ENCODE assay signal across 21 cellular contexts in genomic region chr1:230517326-230517725, GRCh38.
A peak's percentile ranks its signal among the peaks of the same experiment; 100 is the strongest.
DNase-seq lines count a peak whose midpoint lies in the region; ATAC-seq and TF ChIP-seq lines count a peak whose summit lies in the region.
"Had no signal": no experiment of that assay in that cellular context is flagged by ENCODE, and none has a peak within 500 bp of the region (broad histone marks: within the 10 kb centered on the region; RNA-seq: fewer than 3 reads in every experiment).

No MANE protein-coding gene starts in this region.

- no peaks in the 10 kb centered on the region for H3K36me3 ChIP-seq in SK-N-SH (replicated peaks in 1 of 2; ENCODE audit: control insufficient read depth in 1 of 2, insufficient read depth in 2 of 2, low read length in 1 of 2)
- H3K36me3 ChIP-seq in GM23248 (ENCODE audit: low read depth), result no peaks in the 10 kb centered on the region
- H3K36me3 ChIP-seq: MG63, SJCRH30 had no signal

- H3K9me2 ChIP-seq in SK-N-SH, result no peaks in the 10 kb centered on the region
- H3K9me2 ChIP-seq in GM23248 (ENCODE audit: insufficient read depth), result no peaks in the 10 kb centered on the region

- H3K4me3 ChIP-seq in SK-N-SH (ENCODE audit: low read depth in 2 of 2, low read length in 1 of 2) (no peak overlapping the region), GM23248 (no peak overlapping the region)
- H3K4me3 ChIP-seq: K562, MG63, SJCRH30 had no signal

- H3K36me3 Mint-ChIP-seq in activated naive CD4-positive, alpha-beta T cell treated with anti-CD3 and anti-CD28 coated beads, Interleukin-2, amount 50 U/mL, for 72 hours, result no peaks in the 10 kb centered on the region
- H3K36me3 Mint-ChIP-seq: CD14-positive monocyte had no signal

- peak; percentile 24 for DNase-seq in SK-N-SH
- DNase-seq in NCI-H2196 treated with DMSO at 0.1 percent for 48 hours (lab: John Stamatoyannopoulos, UW; ENCODE audit: unreplicated experiment), result peak; percentile 71
- no peak for DNase-seq in left cardiac atrium
- DNase-seq in activated naive CD4-positive, alpha-beta T cell treated with anti-CD3 and anti-CD28 coated beads, Interleukin-2, amount 50 U/mL, for 72 hours (ENCODE audit: low spot score in 2 of 2), result no peak
- DNase-seq in GM23248, result no peak
- DNase-seq: ACHN, GDM1, H7, MG63, NCI-H1048, NCI-H82 had no signal

- H3K4me1 ChIP-seq in SK-N-SH (ENCODE audit: control insufficient read depth in 1 of 2, insufficient read depth in 2 of 2, low read depth in 1 of 2, low read length in 1 of 2), result peaks cover 0 to 17% of the 10 kb centered on the region in 2 experiments; a peak in 1 of 4 replicates
- no peaks in the 10 kb centered on the region for H3K4me1 ChIP-seq in GM23248 (ENCODE audit: insufficient read depth)

- H3K4me2 ChIP-seq in SK-N-SH, result no peak overlapping the region
- H3K4me2 ChIP-seq in GM23248 (ENCODE audit: unreplicated experiment), result no peak overlapping the region

- in situ Hi-C loops in GM23248 (cut with MboI), result no loop called here

- POLR2A ChIA-PET in SK-N-SH (lab: Yijun Ruan, JAX), result no interaction called here

- CTCF ChIA-PET in SK-N-SH (lab: Yijun Ruan, JAX), result no interaction called here

- H3F3A ChIP-seq in SK-N-SH (replicated peaks; ENCODE audit: insufficient read depth) (no peaks in the 10 kb centered on the region), GM23248 (ENCODE audit: insufficient read depth) (no peaks in the 10 kb centered on the region)

- peaks cover 0 to 5% of the 10 kb centered on the region in 2 donors for H3K9me3 Mint-ChIP-seq in activated naive CD4-positive, alpha-beta T cell treated with anti-CD3 and anti-CD28 coated beads, Interleukin-2, amount 50 U/mL, for 72 hours

- TF ChIP-seq RAD21 in SK-N-SH (IDR thresholded peaks at IDR 0.05; ENCODE audit: low read length), result no peak

- H3K27me3 ChIP-seq in SK-N-SH (ENCODE audit: insufficient read depth) (no peaks in the 10 kb centered on the region), GM23248 (replicated peaks; ENCODE audit: insufficient read depth) (peaks cover 7% of the 10 kb centered on the region)
- H3K27me3 ChIP-seq: MG63, SJCRH30 had no signal

- no peak overlapping the region for H2AFZ ChIP-seq in SK-N-SH (ENCODE audit: low read depth)
- H2AFZ ChIP-seq in GM23248, result no peak overlapping the region

- H3K79me2 ChIP-seq in SK-N-SH (ENCODE audit: insufficient read depth) (no peaks in the 10 kb centered on the region), GM23248 (ENCODE audit: insufficient read depth) (no peaks in the 10 kb centered on the region)

- ATAC-seq in SK-N-SH treated with all-trans-retinoic acid at 6 μM for 48 hours (no peak), left cardiac atrium (peak; percentile 38 to 67), GM21619 (IDR thresholded peaks at IDR 0.05; ENCODE audit: unreplicated experiment) (no peak), HG03039 (IDR thresholded peaks at IDR 0.05; ENCODE audit: unreplicated experiment) (no peak)
- no peak for ATAC-seq in activated naive CD4-positive, alpha-beta T cell treated with anti-CD3 and anti-CD28 coated beads, Interleukin-2, amount 50 U/mL, for 72 hours
- ATAC-seq: HepG2, K562, Panc1 had no signal

- 19% methylated on average over 7 of the region's 7 CpGs for WGBS in SK-N-SH (ENCODE audit: low lambda C conversion rate)
- WGBS in GM23248 (ENCODE audit: low coverage in 1 of 2, low lambda C conversion rate in 2 of 2, missing lambda C conversion rate in 2 of 2), 2 experiments, result 43 to 46% methylated on average over 7 of the region's 7 CpGs

- no peak for TF ChIP-seq CTCF in SK-N-SH (IDR thresholded peaks at IDR 0.05)

- H3K9me3 ChIP-seq in SK-N-SH (no peaks in the 10 kb centered on the region; the same call in 1 of the 2 replicates), GM23248 (ENCODE audit: low read depth) (no peaks in the 10 kb centered on the region)
- H3K9me3 ChIP-seq: MG63 had no signal

- no peak overlapping the region for H3K27ac Mint-ChIP-seq in activated naive CD4-positive, alpha-beta T cell treated with anti-CD3 and anti-CD28 coated beads, Interleukin-2, amount 50 U/mL, for 72 hours

- H3K27ac ChIP-seq in SK-N-SH (ENCODE audit: low read depth in 2 of 2, low read length in 1 of 2) (peak overlapping the region in 1 of 2 experiments; percentile 70; a peak in 2 of 4 replicates), GM23248 (no peak overlapping the region)
- H3K27ac ChIP-seq: 22Rv1, HL-60, SJCRH30 had no signal

- intact Hi-C loops in left cardiac atrium (cut with DNase I), result no loop called here

- H4K20me1 ChIP-seq in SK-N-SH (ENCODE audit: insufficient read depth) (no peaks in the 10 kb centered on the region), GM23248 (ENCODE audit: insufficient read depth) (no peaks in the 10 kb centered on the region)

- H3K9ac ChIP-seq in SK-N-SH (no peak overlapping the region), GM23248 (no peak overlapping the region)

- TF ChIP-seq EP300 in SK-N-SH (IDR thresholded peaks at IDR 0.05; ENCODE audit: borderline replicate concordance in 1 of 2, low read depth in 1 of 2, low read length in 1 of 2), result no peak

TF ChIP-seq in SK-N-SH, 30 proteins besides CTCF, POLR2A, EP300 and RAD21:
- TF ChIP-seq TCF12 (IDR thresholded peaks at IDR 0.05) (no peak), NFIC (IDR thresholded peaks at IDR 0.05; ENCODE audit: borderline replicate concordance) (no peak), JUND (IDR thresholded peaks at IDR 0.05) (no peak), RCOR1 (IDR thresholded peaks at IDR 0.05; ENCODE audit: low read length) (no peak), POLR2AphosphoS5 (IDR thresholded peaks at IDR 0.05; ENCODE audit: low read depth, low read length) (no peak), RXRA (IDR thresholded peaks at IDR 0.05; ENCODE audit: borderline replicate concordance, low read depth) (no peak), MXI1 (IDR thresholded peaks at IDR 0.05; ENCODE audit: low read depth, low read length) (no peak)
TF ChIP-seq in SK-N-SH: peak in this region for 0.

TF ChIP-seq in SK-N-SH treated with all-trans-retinoic acid at 6 μM for 48 hours, 23 proteins besides CTCF, POLR2A, EP300 and RAD21:
- TF ChIP-seq ZNF565 (CRISPR knock-in tag; conservative IDR thresholded peaks at IDR 0.05; ENCODE audit: low read depth), result no peak
- TF ChIP-seq ESRRG (CRISPR knock-in tag; IDR thresholded peaks at IDR 0.05), result no peak
- no peak for TF ChIP-seq TSHZ2 (CRISPR knock-in tag; IDR thresholded peaks at IDR 0.05)
- no peak for TF ChIP-seq CSRNP3 (CRISPR knock-in tag; IDR thresholded peaks at IDR 0.05)
- TF ChIP-seq SNAI2 (CRISPR knock-in tag; IDR thresholded peaks at IDR 0.05), result no peak
- no peak for TF ChIP-seq ARNTL (CRISPR knock-in tag; IDR thresholded peaks at IDR 0.05; ENCODE audit: borderline replicate concordance, low read depth)
- no peak for TF ChIP-seq ISL1 (CRISPR knock-in tag; IDR thresholded peaks at IDR 0.05)
- no peak for TF ChIP-seq ZNF70 (CRISPR knock-in tag; IDR thresholded peaks at IDR 0.05)
- TF ChIP-seq POU6F1 (CRISPR knock-in tag; IDR thresholded peaks at IDR 0.05; ENCODE audit: borderline replicate concordance, low read depth), result no peak
- TF ChIP-seq BACH2 (CRISPR knock-in tag; IDR thresholded peaks at IDR 0.05; ENCODE audit: borderline replicate concordance), result no peak
- no peak for TF ChIP-seq ZC3H10 (CRISPR knock-in tag; IDR thresholded peaks at IDR 0.05)
- TF ChIP-seq RARB (CRISPR knock-in tag; IDR thresholded peaks at IDR 0.05), result no peak

Comparison
In these comparisons a context has a peak if more than half of its experiments do, and no peak if none do; other contexts are left out.
1. DNase-seq: peak in SK-N-SH (single experiment) and NCI-H2196 treated with DMSO at 0.1 percent for 48 hours (single experiment); none in left cardiac atrium (single experiment), activated naive CD4-positive, alpha-beta T cell treated with anti-CD3 and anti-CD28 coated beads, Interleukin-2, amount 50 U/mL, for 72 hours (0 of 2) and GM23248 (single experiment).
2. ATAC-seq: peak in left cardiac atrium (2 of 2); none in SK-N-SH treated with all-trans-retinoic acid at 6 μM for 48 hours (single experiment), GM21619 (single experiment), activated naive CD4-positive, alpha-beta T cell treated with anti-CD3 and anti-CD28 coated beads, Interleukin-2, amount 50 U/mL, for 72 hours (0 of 2) and HG03039 (single experiment).